In the genomic region with DNA sequence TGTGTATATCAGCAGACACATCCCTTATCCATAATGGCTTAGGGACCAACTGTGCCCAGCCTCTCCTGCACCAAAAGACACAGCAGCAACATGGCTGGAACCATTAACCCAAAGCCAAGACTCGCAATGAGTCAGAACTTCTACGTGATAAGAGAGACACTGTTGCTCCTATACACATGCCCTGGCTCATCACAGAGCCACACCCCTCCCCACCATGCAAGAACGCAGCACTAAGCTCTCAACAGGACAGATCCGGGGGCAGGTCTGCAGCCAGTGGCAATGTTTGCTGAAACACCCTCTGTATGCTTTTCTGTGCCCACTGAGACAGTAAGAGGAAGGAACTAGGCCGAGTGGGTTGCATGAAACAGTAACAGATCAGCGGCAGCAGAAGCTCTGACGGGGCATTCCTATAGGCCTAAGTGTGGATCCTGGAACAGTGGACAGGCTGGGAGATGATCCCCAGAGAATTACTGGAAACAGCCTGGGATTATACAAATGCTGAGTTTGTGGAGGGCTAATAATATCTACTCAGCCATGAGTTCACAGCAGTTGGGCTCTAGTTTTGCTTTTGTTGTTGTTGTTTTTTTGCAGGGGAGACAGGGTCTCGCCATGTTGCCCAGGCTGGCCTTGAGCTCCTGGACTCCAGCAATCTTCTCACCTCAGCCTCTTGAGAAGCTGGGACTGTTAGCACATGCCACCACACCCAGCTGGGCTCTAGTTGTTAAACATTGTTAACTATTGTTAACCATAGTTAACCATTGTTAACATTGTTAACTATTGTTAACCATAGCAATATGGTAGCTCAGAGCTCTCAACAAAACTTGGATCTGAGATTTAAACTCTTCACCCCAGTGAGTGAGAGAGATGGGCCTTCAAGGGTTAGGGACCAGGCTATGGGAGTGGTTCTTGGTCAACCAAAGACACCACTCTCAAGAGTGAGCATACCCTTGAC, we compare ENCODE assay signal across 9 cellular contexts. TPM values are rescaled to one million over a fixed set of nuclear protein-coding genes. Genes with fewer than 3 reads are reported as not detected.
DNase-seq lines count a peak whose midpoint lies in the region; ATAC-seq, FAIRE-seq and TF ChIP-seq lines count a peak whose summit lies in the region.
"Had no signal": no experiment of that assay in that cellular context is flagged by ENCODE, and none has a peak within 500 bp of the region (broad histone marks: within the 10 kb centered on the region; RNA-seq: fewer than 3 reads in every experiment).

No MANE protein-coding gene starts in this region.

- peaks cover 40% of the 10 kb centered on the region for H3K79me2 ChIP-seq in astrocyte (ENCODE audit: insufficient read depth, low read length)

- FAIRE-seq in astrocyte (lab: Jason Lieb, UNC): no peak

- H3K4me1 ChIP-seq in astrocyte (ENCODE audit: insufficient read depth, low read length) (peaks cover 15% of the 10 kb centered on the region), neutrophil (ENCODE audit: control insufficient read depth in 1 of 2, insufficient read depth in 1 of 2, low read depth in 1 of 2, low read length in 1 of 2) (peaks cover 33 to 41% of the 10 kb centered on the region in 2 experiments)

- ATAC-seq in GM18511 (IDR thresholded peaks at IDR 0.05; ENCODE audit: unreplicated experiment): peak; percentile 47
- ATAC-seq in HG02981 (IDR thresholded peaks at IDR 0.05; ENCODE audit: unreplicated experiment): peak; percentile 55
- ATAC-seq in HG03280 (IDR thresholded peaks at IDR 0.05; ENCODE audit: unreplicated experiment): no peak

- H3K9ac ChIP-seq in astrocyte (ENCODE audit: low read length): no peak overlapping the region

- no peak for TF ChIP-seq CTCF in astrocyte (IDR thresholded peaks at IDR 0.05; ENCODE audit: insufficient read depth, low read depth, low read length)
- TF ChIP-seq CTCF in neutrophil (IDR thresholded peaks at IDR 0.05): no peak

- H3K36me3 ChIP-seq in astrocyte (ENCODE audit: insufficient read depth, low read length) (no peaks in the 10 kb centered on the region), neutrophil (peaks cover 34% of the 10 kb centered on the region)

- peaks cover 72% of the 10 kb centered on the region for H4K20me1 ChIP-seq in astrocyte (ENCODE audit: insufficient read depth, low read length)

- no peak overlapping the region for H3K27ac ChIP-seq in astrocyte (ENCODE audit: low read depth, low read length)
- peak overlapping the region; percentile 80 for H3K27ac ChIP-seq in neutrophil

- peaks cover 22% of the 10 kb centered on the region for H3K36me3 Mint-ChIP-seq in astrocyte (ENCODE audit: low read depth, unreplicated experiment)

- H2AFZ ChIP-seq in astrocyte (ENCODE audit: low read depth, low read length): no peak overlapping the region

- H3K9me3 ChIP-seq in astrocyte (ENCODE audit: insufficient read depth, low read depth, low read length) (no peaks in the 10 kb centered on the region), neutrophil (no peaks in the 10 kb centered on the region)

- H3K4me3 ChIP-seq in astrocyte (ENCODE audit: insufficient read depth, low read depth, low read length) (no peak overlapping the region), neutrophil (ENCODE audit: low read depth in 1 of 2, low read length in 1 of 2) (no peak overlapping the region)

- H3K27ac Mint-ChIP-seq in astrocyte (ENCODE audit: unreplicated experiment): no peak overlapping the region

- no peak overlapping the region for H3K4me2 ChIP-seq in astrocyte (ENCODE audit: low read length)

- H3K27me3 Mint-ChIP-seq in astrocyte (ENCODE audit: low read depth, unreplicated experiment): no peaks in the 10 kb centered on the region

- H3K4me1 Mint-ChIP-seq in astrocyte (ENCODE audit: low read depth, unreplicated experiment): peaks cover 40% of the 10 kb centered on the region

- peak; percentile 43 for DNase-seq in astrocyte (ENCODE audit: low read depth)
- DNase-seq in OCI-M1 (lab: John Stamatoyannopoulos, UW): no peak
- DNase-seq in DMS53 treated with DMSO at 0.1 percent for 48 hours (lab: John Stamatoyannopoulos, UW; ENCODE audit: unreplicated experiment): no peak
- no peak for DNase-seq in NCI-H69 (lab: John Stamatoyannopoulos, UW)
- DNase-seq: Karpas-422 had no signal

- no peak overlapping the region for H3K4me3 Mint-ChIP-seq in astrocyte (ENCODE audit: unreplicated experiment)

- H3K9me3 Mint-ChIP-seq in astrocyte (ENCODE audit: unreplicated experiment): no peaks in the 10 kb centered on the region

- H3K27me3 ChIP-seq in astrocyte (ENCODE audit: insufficient read depth, low read length): no peaks in the 10 kb centered on the region
- H3K27me3 ChIP-seq in neutrophil: no peaks in the 10 kb centered on the region

RNA-seq across cellular contexts. Expression of a gene that starts 41.0 kb away (rescaled TPM):
- total RNA-seq in astrocyte: 93.1 and 103 TPM in 2 replicates

RNA-seq across cellular contexts. Expression of a gene that starts 49.7 kb away (rescaled TPM):
- 21.5 and 22.9 TPM in 2 replicates for total RNA-seq in astrocyte
